26 cellular contexts compared by ENCODE assay signal in genomic region chr4:76216521-76216920, GRCh38. TPM values are rescaled to one million over a fixed set of nuclear protein-coding genes. Genes with fewer than 3 reads are reported as not detected.
DNase-seq lines count a peak whose midpoint lies in the region; ATAC-seq and TF ChIP-seq lines count a peak whose summit lies in the region.
"Had no signal": no experiment of that assay in that cellular context is flagged by ENCODE, and none has a peak within 500 bp of the region (broad histone marks: within the 10 kb centered on the region; RNA-seq: fewer than 3 reads in every experiment).

No MANE protein-coding gene starts in this region.

- H3K9me3 Mint-ChIP-seq in brain = no peaks in the 10 kb centered on the region
- no peaks in the 10 kb centered on the region for H3K9me3 Mint-ChIP-seq in naive thymus-derived CD4-positive, alpha-beta T cell
- H3K9me3 Mint-ChIP-seq: activated CD4-positive, alpha-beta T cell treated with anti-CD3 and anti-CD28 coated beads, Interleukin-2, amount 10 ng/mL, durations not matched to agents 7 days and 5 days; activated T-helper 1 cell treated with anti-CD3 and anti-CD28 coated beads, Interleukin-12 subunit alpha, Interleukin-12 subunit beta, Interleukin-2, Interleukin-4 antibody, amounts not matched to agents 30 ng/mL and 10 ng/mL and 1 ng/mL, durations not matched to agents 14 hours and 24 hours and 36 hours; stimulated activated naive B cell treated with anti-CD40 and anti-IgM and Interleukin-4, amounts not matched to agents 10 μg/mL and 1 μg/mL and 100 μg/mL, for 72 hours had no signal

- peak overlapping the region; percentile 37 to 60 for H3K27ac ChIP-seq in right atrium auricular region
- no peak overlapping the region for H3K27ac ChIP-seq in right cardiac atrium (ENCODE audit: low read length)
- H3K27ac ChIP-seq in naive thymus-derived CD4-positive, alpha-beta T cell (ENCODE audit: low read depth, low read length) = no peak overlapping the region
- H3K27ac ChIP-seq: BLaER1, gastroesophageal sphincter, skin epidermis, tibial artery had no signal

- H3K36me3 ChIP-seq in right atrium auricular region = no peaks in the 10 kb centered on the region
- H3K36me3 ChIP-seq in naive thymus-derived CD4-positive, alpha-beta T cell (ENCODE audit: control insufficient read depth in 2 of 3, insufficient read depth in 3 of 3, low read length in 3 of 3) = no peaks in the 10 kb centered on the region
- H3K36me3 ChIP-seq: BLaER1, gastroesophageal sphincter, pancreas, tibial artery had no signal

- H3K27me3 Mint-ChIP-seq in brain = peaks cover 14% of the 10 kb centered on the region
- peaks cover 0 to 32% (median 0%) of the 10 kb centered on the region in 5 donors for H3K27me3 Mint-ChIP-seq in naive thymus-derived CD4-positive, alpha-beta T cell
- H3K27me3 Mint-ChIP-seq: activated CD4-positive, alpha-beta T cell treated with anti-CD3 and anti-CD28 coated beads, Interleukin-2, amount 10 ng/mL, durations not matched to agents 7 days and 5 days; stimulated activated naive B cell treated with anti-CD40 and anti-IgM and Interleukin-4, amounts not matched to agents 10 μg/mL and 1 μg/mL and 100 μg/mL, for 72 hours had no signal

- TF ChIP-seq CTCF in right atrium auricular region (IDR thresholded peaks at IDR 0.05) = no peak
- no peak for TF ChIP-seq CTCF in brain (conservative IDR thresholded peaks at IDR 0.05)

- no peak overlapping the region for H3K4me3 ChIP-seq in right atrium auricular region
- H3K4me3 ChIP-seq in right cardiac atrium (ENCODE audit: low read length) = no peak overlapping the region
- H3K4me3 ChIP-seq in naive thymus-derived CD4-positive, alpha-beta T cell (ENCODE audit: low read length) = no peak overlapping the region
- H3K4me3 ChIP-seq: A549, BLaER1, gastroesophageal sphincter, lung, pancreas, skin epidermis, tibial artery had no signal

- H3K4me1 Mint-ChIP-seq in brain = peaks cover 48% of the 10 kb centered on the region
- peaks cover 32 to 46% (median 41%) of the 10 kb centered on the region in 7 donors for H3K4me1 Mint-ChIP-seq in naive thymus-derived CD4-positive, alpha-beta T cell

- H3K4me1 ChIP-seq in right atrium auricular region = peaks cover 0 to 48% of the 10 kb centered on the region in 2 donors
- H3K4me1 ChIP-seq in right cardiac atrium (ENCODE audit: control insufficient read depth, insufficient read depth, low read length) = peaks cover 7% of the 10 kb centered on the region
- peaks cover 21 to 25% of the 10 kb centered on the region in 2 donors for H3K4me1 ChIP-seq in naive thymus-derived CD4-positive, alpha-beta T cell (ENCODE audit: control insufficient read depth in 2 of 2, insufficient read depth in 2 of 2, low read length in 2 of 2)

- WGBS in right cardiac atrium = 66% methylated on average over 2 of the region's 2 CpGs

- H3K27ac Mint-ChIP-seq in brain = peak overlapping the region in 2 of 5 experiments; percentile 36 to 67
- H3K27ac Mint-ChIP-seq in naive thymus-derived CD4-positive, alpha-beta T cell = peak overlapping the region in 7 of 9 donors; percentile 4 to 95 (median 73)
- H3K27ac Mint-ChIP-seq: activated CD4-positive, alpha-beta T cell treated with anti-CD3 and anti-CD28 coated beads, Interleukin-2, amount 10 ng/mL, durations not matched to agents 7 days and 5 days; activated CD8-positive, alpha-beta memory T cell treated with anti-CD3 and anti-CD28 coated beads, Interleukin-2, amount 10 ng/mL, durations not matched to agents 7 days and 5 days; activated T-helper 1 cell treated with anti-CD3 and anti-CD28 coated beads, Interleukin-12 subunit alpha, Interleukin-12 subunit beta, Interleukin-2, Interleukin-4 antibody, amounts not matched to agents 30 ng/mL and 10 ng/mL and 1 ng/mL, durations not matched to agents 14 hours and 24 hours and 36 hours had no signal

- H3K27me3 ChIP-seq in right atrium auricular region (no peaks in the 10 kb centered on the region), right cardiac atrium (ENCODE audit: control insufficient read depth, insufficient read depth) (no peaks in the 10 kb centered on the region)
- H3K27me3 ChIP-seq in naive thymus-derived CD4-positive, alpha-beta T cell (ENCODE audit: control insufficient read depth in 2 of 2, insufficient read depth in 2 of 2, low read length in 2 of 2) = no peaks in the 10 kb centered on the region
- H3K27me3 ChIP-seq: BLaER1, gastroesophageal sphincter, pancreas, tibial artery had no signal

- no peaks in the 10 kb centered on the region for H3K36me3 Mint-ChIP-seq in brain
- peaks cover 0 to 4% (median 0%) of the 10 kb centered on the region in 5 donors for H3K36me3 Mint-ChIP-seq in naive thymus-derived CD4-positive, alpha-beta T cell
- H3K36me3 Mint-ChIP-seq: stimulated activated naive B cell treated with anti-CD40 and anti-IgM and Interleukin-4, amounts not matched to agents 10 μg/mL and 1 μg/mL and 100 μg/mL, for 72 hours had no signal

- H3K9me3 ChIP-seq in right atrium auricular region (no peaks in the 10 kb centered on the region), right cardiac atrium (ENCODE audit: control insufficient read depth, low read length) (no peaks in the 10 kb centered on the region)
- H3K9me3 ChIP-seq in naive thymus-derived CD4-positive, alpha-beta T cell (ENCODE audit: control insufficient read depth in 2 of 3, low read length in 3 of 3) = no peaks in the 10 kb centered on the region
- H3K9me3 ChIP-seq: A549, BLaER1, gastroesophageal sphincter, pancreas, tibial artery had no signal

- POLR2A ChIA-PET in naive thymus-derived CD4-positive, alpha-beta T cell (lab: Charles Lee) = no interaction called here

- intact Hi-C loops in right cardiac atrium (cut with DNase I) = loop anchor here in 1 of 4 donors (10.0 kb wide), 1 partner anchor 88 kb away; the partner anchor contains the start of gene STBD1
- intact Hi-C loops in naive thymus-derived CD4-positive, alpha-beta T cell (cut with micrococcal nuclease) = loop anchor here (10.0 kb wide), 3 partner anchors 222 to 1608 kb away; partner anchors contain the start of genes CDKL2 (in 1 of the 2) and SDAD1 (in 1 of the 2)

- DNase-seq in right atrium auricular region (ENCODE audit: low spot score) (no peak), right cardiac atrium (no peak), AG08395 (ENCODE audit: low spot score) (no peak), foreskin melanocyte (no peak)
- no peak for DNase-seq in naive thymus-derived CD4-positive, alpha-beta T cell
- DNase-seq: activated CD4-positive, alpha-beta T cell treated with anti-CD3 and anti-CD28 coated beads, Interleukin-2, amount 10 ng/mL, durations not matched to agents 7 days and 5 days; activated CD8-positive, alpha-beta memory T cell treated with anti-CD3 and anti-CD28 coated beads, Interleukin-2, amount 10 ng/mL, durations not matched to agents 7 days and 5 days; activated naive CD4-positive, alpha-beta T cell treated with anti-CD3 and anti-CD28 coated beads, Interleukin-2, amount 50 U/mL, for 16 hours; DMS 273 treated with DMSO at 0.1 percent for 48 hours; GOT3; islet precursor cell; NCI-H510A; pancreas; stimulated activated naive B cell treated with anti-CD40 and anti-IgM and Interleukin-4, amounts not matched to agents 10 μg/mL and 1 μg/mL and 100 μg/mL, for 72 hours; tibial artery had no signal

- peak overlapping the region in 4 of 5 experiments; percentile 12 to 81 (median 29) for H3K4me3 Mint-ChIP-seq in brain
- H3K4me3 Mint-ChIP-seq in naive thymus-derived CD4-positive, alpha-beta T cell = peak overlapping the region in 3 of 10 donors; percentile 4 to 62 (median 5)
- H3K4me3 Mint-ChIP-seq: activated CD4-positive, alpha-beta T cell treated with anti-CD3 and anti-CD28 coated beads, Interleukin-2, amount 10 ng/mL, durations not matched to agents 7 days and 5 days; activated CD8-positive, alpha-beta memory T cell treated with anti-CD3 and anti-CD28 coated beads, Interleukin-2, amount 10 ng/mL, durations not matched to agents 7 days and 5 days; activated T-helper 1 cell treated with anti-CD3 and anti-CD28 coated beads, Interleukin-12 subunit alpha, Interleukin-12 subunit beta, Interleukin-2, Interleukin-4 antibody, amounts not matched to agents 30 ng/mL and 10 ng/mL and 1 ng/mL, durations not matched to agents 14 hours and 24 hours and 36 hours; stimulated activated naive B cell treated with anti-CD40 and anti-IgM and Interleukin-4, amounts not matched to agents 10 μg/mL and 1 μg/mL and 100 μg/mL, for 72 hours had no signal

- ATAC-seq in right cardiac atrium (no peak), HG03045 (IDR thresholded peaks at IDR 0.05; ENCODE audit: unreplicated experiment) (no peak), HG02798 (IDR thresholded peaks at IDR 0.05; ENCODE audit: poor library complexity, unreplicated experiment) (no peak)
- ATAC-seq in naive thymus-derived CD4-positive, alpha-beta T cell = no peak
- ATAC-seq: A549; activated CD8-positive, alpha-beta memory T cell treated with anti-CD3 and anti-CD28 coated beads, Interleukin-2, amount 10 ng/mL, durations not matched to agents 7 days and 5 days; gastroesophageal sphincter; Panc1; pancreas; stimulated activated naive B cell treated with anti-CD40 and anti-IgM and Interleukin-4, amounts not matched to agents 10 μg/mL and 1 μg/mL and 100 μg/mL, for 72 hours had no signal

- CTCF ChIA-PET in naive thymus-derived CD4-positive, alpha-beta T cell (lab: Charles Lee) = interaction anchor here (2.3 kb wide), 1 partner anchor 36 kb away, joined by 13 read pairs; no protein-coding TSS in a partner anchor

RNA-seq across cellular contexts. Expression of gene SCARB2, which starts 2.9 kb away (rescaled TPM):
- total RNA-seq in right atrium auricular region (100 to 1,000 TPM in 1 of 2 donors, 10 to 100 TPM in 1; 86.4 to 103 TPM), right cardiac atrium (100 to 1,000 TPM; 102 to 139 (median 105) TPM)
- polyA plus RNA-seq in right cardiac atrium (78.2 TPM), brain (ENCODE audit: insufficient read depth, low read depth, low replicate concordance) (99.5 TPM)
- total RNA-seq in naive thymus-derived CD4-positive, alpha-beta T cell = 10 to 100 TPM; 13.5 to 35.7 (median 29.1) TPM
- polyA plus RNA-seq in naive thymus-derived CD4-positive, alpha-beta T cell = 10 to 100 TPM; 12.6 to 14.7 TPM

RNA-seq across cellular contexts. Expression of gene FAM47E, which starts 35.0 kb away (rescaled TPM):
- total RNA-seq in right atrium auricular region (1 to 10 TPM; 1.0 to 2.2 TPM), right cardiac atrium (1 to 10 TPM; 2.6 to 3.3 (median 2.9) TPM)
- polyA plus RNA-seq in right cardiac atrium (4.5 TPM), brain (ENCODE audit: insufficient read depth, low read depth, low replicate concordance) (4.5 TPM)
- under 1 TPM in 4 of 5 experiments, not detected in 1; 0.24 to 0.79 (median 0.43) TPM for total RNA-seq in naive thymus-derived CD4-positive, alpha-beta T cell
- under 1 TPM in 1 of 2 donors, not detected in 1; 0.45 TPM for polyA plus RNA-seq in naive thymus-derived CD4-positive, alpha-beta T cell
- total RNA-seq: activated T-helper 1 cell treated with anti-CD3 and anti-CD28 coated beads, Interleukin-12 subunit alpha, Interleukin-12 subunit beta, Interleukin-2, Interleukin-4 antibody, amounts not matched to agents 30 ng/mL and 10 ng/mL and 1 ng/mL, durations not matched to agents 14 hours and 24 hours and 36 hours; T-helper 1 cell treated with Interleukin-12 subunit alpha and Interleukin-12 subunit beta and Interleukin-4 antibody, amounts not matched to agents 30 ng/mL and 1 ng/mL, for 36 hours had no signal

Comparison
In these comparisons a context has a peak if more than half of its experiments do, and no peak if none do; other contexts are left out.
1. H3K27ac ChIP-seq: peak in right atrium auricular region (2 of 2); none in right cardiac atrium (single experiment) and naive thymus-derived CD4-positive, alpha-beta T cell (single experiment).